20 cellular contexts compared by ENCODE assay signal in the genomic region with DNA sequence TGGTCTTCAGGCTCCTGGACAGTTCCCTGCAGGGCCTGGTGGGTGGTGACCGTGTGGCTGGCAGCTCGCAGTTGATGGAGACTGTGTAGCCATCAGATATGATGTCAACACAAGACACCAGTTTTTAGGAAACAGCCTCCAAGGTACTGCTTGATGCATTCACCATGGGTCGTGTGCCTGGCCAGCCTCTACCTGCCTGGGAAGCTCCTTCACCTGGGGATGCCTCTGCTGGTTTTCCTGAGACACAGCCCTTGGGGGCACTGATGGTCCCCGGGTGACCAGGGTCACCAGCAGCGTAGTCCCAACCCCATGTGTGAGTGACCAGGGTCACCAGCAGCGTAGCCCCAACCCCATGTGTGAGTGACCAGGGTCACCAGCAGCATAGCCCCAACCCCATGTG. TPM values are rescaled to one million over a fixed set of nuclear protein-coding genes. Genes with fewer than 3 reads are reported as not detected.
DNase-seq lines count a peak whose midpoint lies in the region; ATAC-seq and TF ChIP-seq lines count a peak whose summit lies in the region.
"Had no signal": no experiment of that assay in that cellular context is flagged by ENCODE, and none has a peak within 500 bp of the region (broad histone marks: within the 10 kb centered on the region; RNA-seq: fewer than 3 reads in every experiment).

No MANE protein-coding gene starts in this region.

- in situ Hi-C loops in Panc1 (cut with HindIII; ENCODE audit: low pct_unique_long_range_greater_than_20kb, low sequenced_read_pairs) = no loop called here
- in situ Hi-C loops in transverse colon (cut with MboI; ENCODE audit: low pct_ligation_motif_present in 1 of 4, low pct_unique_long_range_greater_than_20kb in 1 of 4, low sequenced_read_pairs in 3 of 4) = no loop called here

- TF ChIP-seq CTCF in Panc1 (IDR thresholded peaks at IDR 0.05) (no peak), osteoblast (IDR thresholded peaks at IDR 0.05; ENCODE audit: extremely low read depth, low read depth, low read length) (no peak), transverse colon (IDR thresholded peaks at IDR 0.05) (no peak), GM10248 (IDR thresholded peaks at IDR 0.05; ENCODE audit: control extremely low read depth, extremely low read depth, low read depth, missing control alignments) (no peak)

- peaks cover 5% of the 10 kb centered on the region for H3K9me3 Mint-ChIP-seq in activated CD8-positive, alpha-beta memory T cell treated with anti-CD3 and anti-CD28 coated beads, Interleukin-2, amount 10 ng/mL, durations not matched to agents 7 days and 5 days (ENCODE audit: low read depth)

- no peaks in the 10 kb centered on the region for H3K4me1 ChIP-seq in Panc1 (ENCODE audit: control insufficient read depth, insufficient read depth, low read length)
- H3K4me1 ChIP-seq in osteoblast (ENCODE audit: insufficient read depth, low read length) = peaks cover 6% of the 10 kb centered on the region
- H3K4me1 ChIP-seq in transverse colon = no peaks in the 10 kb centered on the region
- H3K4me1 ChIP-seq: A549 had no signal

- peaks cover 13% of the 10 kb centered on the region for H3K27me3 ChIP-seq in Panc1 (ENCODE audit: control insufficient read depth, insufficient read depth, low read length)
- no peaks in the 10 kb centered on the region for H3K27me3 ChIP-seq in osteoblast (ENCODE audit: insufficient read depth, low read length)
- H3K27me3 ChIP-seq in transverse colon = no peaks in the 10 kb centered on the region

- peaks cover 15% of the 10 kb centered on the region for H3K27me3 Mint-ChIP-seq in activated CD8-positive, alpha-beta memory T cell treated with anti-CD3 and anti-CD28 coated beads, Interleukin-2, amount 10 ng/mL, durations not matched to agents 7 days and 5 days

- no peak for TF ChIP-seq EP300 in transverse colon (IDR thresholded peaks at IDR 0.05; ENCODE audit: low read depth)

- WGBS in transverse colon (ENCODE audit: low coverage in 1 of 2), 2 donors = 100% methylated on average over 1 of the region's 6 CpGs; no CpG with 5 or more reads in 1 of the 2 donors

- no peaks in the 10 kb centered on the region for H3K79me2 ChIP-seq in osteoblast (ENCODE audit: insufficient read depth, low read length)

- H2AFZ ChIP-seq in osteoblast (ENCODE audit: low read length) = no peak overlapping the region

- POLR2A ChIA-PET in Panc1 (lab: Charles Lee) (no interaction called here), GM10248 (lab: Yijun Ruan, JAX) (no interaction called here)

- H3K36me3 ChIP-seq in Panc1 (ENCODE audit: control insufficient read depth, insufficient read depth, low read length) (no peaks in the 10 kb centered on the region), osteoblast (ENCODE audit: insufficient read depth, low read length) (no peaks in the 10 kb centered on the region), transverse colon (no peaks in the 10 kb centered on the region)

- H4K20me1 ChIP-seq in osteoblast (ENCODE audit: insufficient read depth, low read length) = no peaks in the 10 kb centered on the region

- peak; percentile 1 for DNase-seq in activated CD8-positive, alpha-beta memory T cell treated with anti-CD3 and anti-CD28 coated beads, Interleukin-2, amount 50 U/mL, for 4 hours
- DNase-seq in activated CD8-positive, alpha-beta memory T cell treated with anti-CD3 and anti-CD28 coated beads, Interleukin-2, amount 10 ng/mL, durations not matched to agents 7 days and 5 days = no peak
- DNase-seq in Panc1 (ENCODE audit: low read depth, low spot score) = no peak
- DNase-seq in osteoblast (ENCODE audit: insufficient read length, low spot score, missing footprints) = peak; percentile 69
- peak; percentile 0 for DNase-seq in transverse colon
- no peak for DNase-seq in GM10248 (ENCODE audit: extremely low spot score)
- DNase-seq in left colon = no peak
- DNase-seq: AML-193; Calu3; CD8-positive, alpha-beta T cell; DMS79 treated with DMSO at 0.1 percent for 48 hours; GF-D8; GOT3; H7 had no signal

- H3K4me2 ChIP-seq in osteoblast (ENCODE audit: insufficient read depth, low read length) = no peak overlapping the region
- H3K4me2 ChIP-seq: A549 had no signal

- no TSS peak for BruUV-seq in Panc1 (replicated peaks; lab: Mats Ljungman, UMichigan)

- CTCF ChIA-PET in activated CD8-positive, alpha-beta memory T cell treated with anti-CD3 and anti-CD28 coated beads, Interleukin-2, amount 10 ng/mL, durations not matched to agents 7 days and 5 days (lab: Charles Lee) = no interaction called here
- CTCF ChIA-PET in Panc1 (lab: Charles Lee) (no interaction called here), GM10248 (lab: Yijun Ruan, JAX) (no interaction called here)

- H3K27ac Mint-ChIP-seq in activated CD8-positive, alpha-beta memory T cell treated with anti-CD3 and anti-CD28 coated beads, Interleukin-2, amount 10 ng/mL, durations not matched to agents 7 days and 5 days = no peak overlapping the region
- H3K27ac Mint-ChIP-seq: CD8-positive, alpha-beta T cell had no signal

- H3K4me1 Mint-ChIP-seq in activated CD8-positive, alpha-beta memory T cell treated with anti-CD3 and anti-CD28 coated beads, Interleukin-2, amount 10 ng/mL, durations not matched to agents 7 days and 5 days = no peaks in the 10 kb centered on the region

- intact Hi-C loops in Panc1 (cut with micrococcal nuclease; ENCODE audit: unreplicated experiment) (no loop called here), transverse colon (cut with DNase I; ENCODE audit: low total_unique reads) (loop anchor here (5.0 kb wide), 1 partner anchor 223 kb away; a partner anchor contains a TSS), left colon (cut with DNase I, micrococcal nuclease) (no loop called here)

- H3K36me3 Mint-ChIP-seq in activated CD8-positive, alpha-beta memory T cell treated with anti-CD3 and anti-CD28 coated beads, Interleukin-2, amount 10 ng/mL, durations not matched to agents 7 days and 5 days = peaks cover 11% of the 10 kb centered on the region

- no peak for TF ChIP-seq POLR2A in transverse colon (IDR thresholded peaks at IDR 0.05)

- no peak overlapping the region for H3K4me3 ChIP-seq in Panc1 (ENCODE audit: low read depth in 2 of 2, low read length in 2 of 2)
- no peak overlapping the region for H3K4me3 ChIP-seq in osteoblast (ENCODE audit: insufficient read depth, low read length)
- no peak overlapping the region for H3K4me3 ChIP-seq in transverse colon
- H3K4me3 ChIP-seq: A549, GM12878 had no signal

- peaks cover 7% of the 10 kb centered on the region for H3K9me3 ChIP-seq in Panc1 (ENCODE audit: control insufficient read depth, insufficient read depth, low read depth, low read length)
- peaks cover 2% of the 10 kb centered on the region for H3K9me3 ChIP-seq in osteoblast (ENCODE audit: low read depth, low read length)
- H3K9me3 ChIP-seq in transverse colon = no peaks in the 10 kb centered on the region

- no peak for ATAC-seq in activated CD8-positive, alpha-beta memory T cell treated with anti-CD3 and anti-CD28 coated beads, Interleukin-2, amount 10 ng/mL, durations not matched to agents 7 days and 5 days
- ATAC-seq in Panc1 = peak; percentile 27; the same call in 1 of the 2 replicates
- no peak for ATAC-seq in left colon
- ATAC-seq: A549; CD8-positive, alpha-beta T cell; GM12878 had no signal

- H3K4me3 Mint-ChIP-seq in activated CD8-positive, alpha-beta memory T cell treated with anti-CD3 and anti-CD28 coated beads, Interleukin-2, amount 10 ng/mL, durations not matched to agents 7 days and 5 days = no peak overlapping the region
- H3K4me3 Mint-ChIP-seq: CD8-positive, alpha-beta T cell had no signal

- H3K27ac ChIP-seq in Panc1 (ENCODE audit: low read length) = no peak overlapping the region
- no peak overlapping the region for H3K27ac ChIP-seq in osteoblast (ENCODE audit: low read depth, low read length)
- no peak overlapping the region for H3K27ac ChIP-seq in transverse colon
- H3K27ac ChIP-seq: 22Rv1, A549, C4-2B had no signal

RNA-seq across cellular contexts. Expression of a gene that starts 33.6 kb away (rescaled TPM):
- not detected for total RNA-seq in activated CD8-positive, alpha-beta memory T cell treated with anti-CD3 and anti-CD28 coated beads, Interleukin-2, amount 10 ng/mL, durations not matched to agents 7 days and 5 days
- total RNA-seq in Panc1 (2021; ENCODE audit: unreplicated experiment) = not detected
- polyA plus RNA-seq in Panc1 (2012; ENCODE audit: insufficient read length) = 1.1 TPM
- total RNA-seq in osteoblast = not detected in 2 replicates
- total RNA-seq in transverse colon = 1 to 10 TPM in 1 of 4 donors, under 1 TPM in 1, not detected in 2; 0.41 to 6.7 TPM
- not detected for total RNA-seq in left colon
- total RNA-seq: Calu3; CD8-positive, alpha-beta T cell; HT-29 had no signal
- polyA plus RNA-seq: A549, BJ had no signal

Comparison
In these comparisons a context has a peak if more than half of its experiments do, and no peak if none do; other contexts are left out.
1. DNase-seq: peak in activated CD8-positive, alpha-beta memory T cell treated with anti-CD3 and anti-CD28 coated beads, Interleukin-2, amount 50 U/mL, for 4 hours (single experiment), osteoblast (single experiment) and transverse colon (single experiment); none in activated CD8-positive, alpha-beta memory T cell treated with anti-CD3 and anti-CD28 coated beads, Interleukin-2, amount 10 ng/mL, durations not matched to agents 7 days and 5 days (single experiment), Panc1 (single experiment), GM10248 (single experiment) and left colon (0 of 2).